Comparison of ENCODE assay signal across 15 cellular contexts in genomic region chr10:77005901-77006300, GRCh38.
DNase-seq lines count a peak whose midpoint lies in the region; TF ChIP-seq lines count a peak whose summit lies in the region.
"Had no signal": no experiment of that assay in that cellular context is flagged by ENCODE, and none has a peak within 500 bp of the region (broad histone marks: within the 10 kb centered on the region; RNA-seq: fewer than 3 reads in every experiment).

No MANE protein-coding gene starts in this region.

- in situ Hi-C loops in G401 (cut with HindIII; ENCODE audit: low sequenced_read_pairs) = no loop called here

- H3K4me1 ChIP-seq in uterus = no peaks in the 10 kb centered on the region

- H3K27ac Mint-ChIP-seq in osteocyte (ENCODE audit: unreplicated experiment) = peak overlapping the region; percentile 15
- H3K27ac Mint-ChIP-seq: B cell; CD8-positive, alpha-beta T cell; H9 had no signal

- H3K4me3 ChIP-seq in H7 (ENCODE audit: insufficient read depth, low read depth, low read length) (no peak overlapping the region), uterus (no peak overlapping the region)
- H3K4me3 ChIP-seq: BLaER1 treated with 17β-estradiol and CSF1 and Interleukin-3, amounts not matched to agents 10 nM and 100 nM; GM12878 had no signal

- no peaks in the 10 kb centered on the region for H3K27me3 ChIP-seq in H7 (ENCODE audit: control insufficient read depth, insufficient read depth, low read length)
- no peaks in the 10 kb centered on the region for H3K27me3 ChIP-seq in uterus
- H3K27me3 ChIP-seq: BLaER1 treated with 17β-estradiol and CSF1 and Interleukin-3, amounts not matched to agents 10 nM and 100 nM had no signal

- H3K36me3 ChIP-seq in H7 (replicated peaks; ENCODE audit: control insufficient read depth, insufficient read depth, low read length) (no peaks in the 10 kb centered on the region), uterus (no peaks in the 10 kb centered on the region)
- H3K36me3 ChIP-seq: BLaER1 treated with 17β-estradiol and CSF1 and Interleukin-3, amounts not matched to agents 10 nM and 100 nM had no signal

- no peak overlapping the region for H3K4me3 Mint-ChIP-seq in osteocyte (ENCODE audit: unreplicated experiment)
- H3K4me3 Mint-ChIP-seq: B cell; CD8-positive, alpha-beta T cell; H9 had no signal

- H3K9me3 Mint-ChIP-seq in osteocyte (ENCODE audit: unreplicated experiment) = peaks cover 4% of the 10 kb centered on the region
- H3K9me3 Mint-ChIP-seq: CD8-positive, alpha-beta T cell; H9 had no signal

- H3K27me3 Mint-ChIP-seq in osteocyte (ENCODE audit: unreplicated experiment) = no peaks in the 10 kb centered on the region
- H3K27me3 Mint-ChIP-seq: B cell had no signal

- intact Hi-C loops in uterus (cut with DNase I; ENCODE audit: low total_unique reads) = no loop called here

- DNase-seq in NCI-H2171 treated with DMSO at 0.1 percent for 48 hours (lab: John Stamatoyannopoulos, UW) = peak; percentile 3
- no peak for DNase-seq in NCI-H2171 (lab: John Stamatoyannopoulos, UW)
- peak; percentile 87 for DNase-seq in G401 (ENCODE audit: low spot score)
- peak; percentile 9 for DNase-seq in NCI-H69 (lab: John Stamatoyannopoulos, UW)
- no peak for DNase-seq in osteocyte (ENCODE audit: extremely low spot score, unreplicated experiment)
- DNase-seq in H7 = no peak
- DNase-seq in foreskin melanocyte = no peak
- no peak for DNase-seq in uterus
- DNase-seq: Calu3; CD8-positive, alpha-beta T cell; GOT3; H9 had no signal

- no peaks in the 10 kb centered on the region for H3K9me3 ChIP-seq in uterus
- H3K9me3 ChIP-seq: BLaER1 treated with 17β-estradiol and CSF1 and Interleukin-3, amounts not matched to agents 10 nM and 100 nM had no signal

- TF ChIP-seq CTCF in osteocyte (IDR thresholded peaks at IDR 0.05) = no peak
- TF ChIP-seq CTCF in uterus (IDR thresholded peaks at IDR 0.05) = no peak

- peaks cover 71% of the 10 kb centered on the region for H3K4me1 Mint-ChIP-seq in osteocyte (ENCODE audit: unreplicated experiment)

- no peak overlapping the region for H3K27ac ChIP-seq in uterus
- H3K27ac ChIP-seq: BLaER1 treated with 17β-estradiol and CSF1 and Interleukin-3, amounts not matched to agents 10 nM and 100 nM had no signal

- TF ChIP-seq POLR2A in uterus (IDR thresholded peaks at IDR 0.05) = no peak

- H3K36me3 Mint-ChIP-seq in osteocyte (ENCODE audit: unreplicated experiment) = peaks cover 7% of the 10 kb centered on the region
- H3K36me3 Mint-ChIP-seq: CD8-positive, alpha-beta T cell had no signal

Comparison
In these comparisons a context has a peak if more than half of its experiments do, and no peak if none do; other contexts are left out.
1. DNase-seq: peak in NCI-H2171 treated with DMSO at 0.1 percent for 48 hours (single experiment), G401 (single experiment) and NCI-H69 (single experiment); none in NCI-H2171 (single experiment), osteocyte (single experiment), H7 (single experiment), foreskin melanocyte (single experiment) and uterus (0 of 2).